Comparison of ENCODE assay signal across 28 cellular contexts in the genomic region with DNA sequence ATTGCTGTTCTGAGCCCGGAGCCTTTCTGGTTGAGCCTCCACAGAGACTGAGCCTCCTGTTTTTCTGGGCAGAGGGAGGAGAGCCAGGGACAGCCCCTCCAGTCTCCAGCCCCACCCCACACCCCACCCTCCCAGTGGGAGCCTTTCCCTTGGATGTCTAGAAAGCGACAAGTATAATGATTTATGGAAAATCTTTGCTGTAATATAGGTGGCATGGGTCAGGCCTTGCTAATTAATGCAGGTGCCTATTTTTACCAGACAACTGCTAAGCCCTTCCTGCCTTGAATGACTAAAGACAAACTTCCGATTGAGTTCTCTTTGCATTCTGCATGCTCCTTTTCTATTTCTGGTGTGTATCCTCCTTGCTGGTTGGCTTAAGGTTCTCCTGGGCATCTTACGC.
"Had no signal": no experiment of that assay in that cellular context is flagged by ENCODE, and none has a peak within 500 bp of the region (broad histone marks: within the 10 kb centered on the region; RNA-seq: fewer than 3 reads in every experiment).

No MANE protein-coding gene starts in this region.

- ATAC-seq: left colon; natural killer cell; right lobe of liver; stimulated activated memory B cell treated with anti-CD40 and anti-IgM and Interleukin-4, amounts not matched to agents 10 μg/mL and 1 μg/mL and 100 μg/mL, for 72 hours; stimulated activated naive CD8-positive, alpha-beta T cell treated with anti-CD3 and anti-CD28 coated beads, Interleukin-15, amount 100 ng/mL, for 72 hours had no signal

- H3K4me1 ChIP-seq: uterus had no signal

- H3K27me3 Mint-ChIP-seq: type B pancreatic cell had no signal

- H3K9me3 Mint-ChIP-seq: immature natural killer cell; mesothelial cell of epicardium; naive B cell; natural killer cell; nephron progenitor cell; stimulated activated memory B cell treated with anti-CD40 and anti-IgM and Interleukin-4, amounts not matched to agents 10 μg/mL and 1 μg/mL and 100 μg/mL, for 72 hours; stimulated activated naive CD8-positive, alpha-beta T cell treated with anti-CD3 and anti-CD28 coated beads, Interleukin-15, amount 100 ng/mL, for 72 hours; type B pancreatic cell had no signal

- H3K27ac ChIP-seq: left ventricle myocardium inferior, neutrophil, parathyroid adenoma, right atrium auricular region, right lobe of liver, tibial nerve, uterus had no signal

- H3K9ac ChIP-seq: parathyroid adenoma had no signal

- H3K36me3 Mint-ChIP-seq: immature natural killer cell; mesothelial cell of epicardium; naive B cell; natural killer cell; stimulated activated memory B cell treated with anti-CD40 and anti-IgM and Interleukin-4, amounts not matched to agents 10 μg/mL and 1 μg/mL and 100 μg/mL, for 72 hours had no signal

- H3K27me3 ChIP-seq: neutrophil, right atrium auricular region, right lobe of liver, tibial nerve, uterus had no signal

- H3K79me2 ChIP-seq: parathyroid adenoma had no signal

- H3K9me3 ChIP-seq: left ventricle myocardium inferior, neutrophil, right atrium auricular region, right lobe of liver, tibial nerve, uterus had no signal

- H3K4me1 Mint-ChIP-seq: immature natural killer cell; naive B cell; natural killer cell; stimulated activated memory B cell treated with anti-CD40 and anti-IgM and Interleukin-4, amounts not matched to agents 10 μg/mL and 1 μg/mL and 100 μg/mL, for 72 hours; stimulated activated naive CD8-positive, alpha-beta T cell treated with anti-CD3 and anti-CD28 coated beads, Interleukin-15, amount 100 ng/mL, for 72 hours had no signal

- DNase-seq: hypothalamus; immature natural killer cell; kidney; left colon; left ventricle myocardium inferior; mesendoderm; naive B cell; natural killer cell; nephron progenitor cell; occipital lobe; right lobe of liver; stimulated activated CD4-positive, alpha-beta T cell treated with anti-CD3 and anti-CD28 coated beads, Interleukin-1b, Interleukin-23, amount 100 ng/mL, for 48 hours; stimulated activated CD4-positive, alpha-beta T cell treated with anti-CD3 and anti-CD28 coated beads, Interleukin-2, amount 100 ng/mL, for 48 hours; stimulated activated CD4-positive, alpha-beta T cell treated with anti-CD3 and anti-CD28 coated beads, Interleukin-4, amount 100 ng/mL, for 4 hours; stimulated activated CD8-positive, alpha-beta memory T cell treated with anti-CD3 and anti-CD28 coated beads, Interleukin-4, amount 100 ng/mL, for 48 hours; stimulated activated naive CD4-positive, alpha-beta T cell treated with Interleukin-2 at 50 U/mL for 16 hours; stimulated activated naive CD8-positive, alpha-beta T cell treated with anti-CD3 and anti-CD28 coated beads, Interleukin-15, amount 100 ng/mL, for 72 hours; substantia nigra; uterus had no signal

- H3K4me3 Mint-ChIP-seq: immature natural killer cell; mesothelial cell of epicardium; naive B cell; natural killer cell; nephron progenitor cell; stimulated activated memory B cell treated with anti-CD40 and anti-IgM and Interleukin-4, amounts not matched to agents 10 μg/mL and 1 μg/mL and 100 μg/mL, for 72 hours; stimulated activated naive CD8-positive, alpha-beta T cell treated with anti-CD3 and anti-CD28 coated beads, Interleukin-15, amount 100 ng/mL, for 72 hours; type B pancreatic cell had no signal

- H2AFZ ChIP-seq: parathyroid adenoma had no signal

- H3K27ac Mint-ChIP-seq: immature natural killer cell; mesothelial cell of epicardium; natural killer cell; nephron progenitor cell; stimulated activated memory B cell treated with anti-CD40 and anti-IgM and Interleukin-4, amounts not matched to agents 10 μg/mL and 1 μg/mL and 100 μg/mL, for 72 hours; type B pancreatic cell had no signal

- H3K36me3 ChIP-seq: neutrophil, right atrium auricular region, right lobe of liver, tibial nerve, uterus had no signal

- H3K4me2 ChIP-seq: smooth muscle cell had no signal

- H3K4me3 ChIP-seq: left ventricle myocardium inferior, lung, right atrium auricular region, right lobe of liver, smooth muscle cell, tibial nerve, uterus had no signal
